In the genomic region with DNA sequence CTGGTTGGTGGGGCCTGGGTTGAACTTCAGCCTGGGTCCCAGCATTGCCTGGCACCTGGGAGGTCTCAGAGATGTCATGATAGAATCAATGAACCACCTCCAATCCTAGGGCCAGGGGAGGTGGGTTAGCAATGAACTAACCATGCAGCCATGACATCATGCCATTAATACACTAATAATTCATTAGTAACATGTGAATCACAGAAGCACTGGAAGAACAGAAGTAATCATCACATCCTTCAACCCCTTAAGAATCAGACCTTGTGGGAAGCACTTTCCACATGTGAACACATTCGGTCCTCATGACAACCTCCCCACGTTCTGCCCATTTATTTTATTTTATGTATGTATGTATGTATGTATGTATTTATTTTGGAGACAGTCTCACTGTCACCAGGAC, we compare ENCODE assay signal across 16 cellular contexts.
"Had no signal": no experiment of that assay in that cellular context is flagged by ENCODE, and none has a peak within 500 bp of the region (broad histone marks: within the 10 kb centered on the region; RNA-seq: fewer than 3 reads in every experiment).

No MANE protein-coding gene starts in this region.

- H3K4me3 ChIP-seq: hepatocyte had no signal

- DNase-seq: activated CD4-positive, CD25-positive, alpha-beta regulatory T cell; activated T-cell treated with anti-CD3 and anti-CD28 coated beads for 4 hours; anterior cingulate cortex; dermis blood vessel endothelial cell; effector memory CD8-positive, alpha-beta T cell; erythroblast; islet precursor cell; mammary epithelial cell; naive B cell; retina; stimulated activated CD4-positive, alpha-beta T cell treated with anti-CD3 and anti-CD28 coated beads, Interleukin-4, amount 100 ng/mL, for 24 hours; stimulated activated naive CD4-positive, alpha-beta T cell treated with Interleukin-2 at 50 U/mL for 16 hours; T-helper 2 cell; trophoblast cell had no signal

- ATAC-seq: effector memory CD8-positive, alpha-beta T cell had no signal

- H3K9me3 ChIP-seq: neutrophil had no signal

- H3K27me3 ChIP-seq: hepatocyte, neutrophil had no signal

- H3K4me2 ChIP-seq: hepatocyte had no signal

- H3K27ac ChIP-seq: hepatocyte, neutrophil had no signal

- H2AFZ ChIP-seq: hepatocyte had no signal
